Comparison of ENCODE assay signal across 8 cellular contexts in genomic region chr9:93958875-93959682, GRCh38. TPM values are rescaled to one million over a fixed set of nuclear protein-coding genes. Genes with fewer than 3 reads are reported as not detected.
DNase-seq lines count a peak whose midpoint lies in the region; ATAC-seq and TF ChIP-seq lines count a peak whose summit lies in the region.

No MANE protein-coding gene starts in this region.

- TF ChIP-seq POLR2A in spleen (IDR thresholded peaks at IDR 0.05), result no peak

- H3K4me1 ChIP-seq in left ventricle myocardium inferior (peaks cover 52% of the 10 kb centered on the region), spleen (peaks cover 31 to 69% (median 57%) of the 10 kb centered on the region in 6 donors)

- no peaks in the 10 kb centered on the region for H3K9me3 Mint-ChIP-seq in T-helper 1 cell treated with Interleukin-12 subunit alpha and Interleukin-12 subunit beta and Interleukin-4 antibody, amounts not matched to agents 30 μg/mL and 1 μg/mL, for 36 hours
- no peaks in the 10 kb centered on the region for H3K9me3 Mint-ChIP-seq in T-cell

- peak overlapping the region; percentile 42 for H3K4me3 Mint-ChIP-seq in T-helper 1 cell treated with Interleukin-12 subunit alpha and Interleukin-12 subunit beta and Interleukin-4 antibody, amounts not matched to agents 30 μg/mL and 1 μg/mL, for 36 hours
- peak overlapping the region; percentile 39 to 69 (median 39) for H3K4me3 Mint-ChIP-seq in T-cell

- CTCF ChIA-PET in T-cell (lab: Charles Lee), result interaction anchor here in 1 of 2 donors (1.2 kb wide), 1 partner anchor 277 kb away, joined by 4 read pairs; no protein-coding TSS in a partner anchor

- peaks cover 1% of the 10 kb centered on the region for H3K36me3 Mint-ChIP-seq in T-helper 1 cell treated with Interleukin-12 subunit alpha and Interleukin-12 subunit beta and Interleukin-4 antibody, amounts not matched to agents 30 μg/mL and 1 μg/mL, for 36 hours (ENCODE audit: low read depth)
- H3K36me3 Mint-ChIP-seq in T-cell, result no peaks in the 10 kb centered on the region

- H3K36me3 ChIP-seq in left ventricle myocardium inferior (no peaks in the 10 kb centered on the region), spleen (no peaks in the 10 kb centered on the region)

- TF ChIP-seq CTCF in left ventricle myocardium inferior (IDR thresholded peaks at IDR 0.05; ENCODE audit: borderline replicate concordance) (no peak), spleen (IDR thresholded peaks at IDR 0.05 in 8 of 11, conservative IDR thresholded peaks at IDR 0.05 in 3 of 11) (no peak)

- peak in 1 of 4 experiments; percentile 27 for ATAC-seq in T-cell (replicated peaks in 1 of 4)
- ATAC-seq in HG02852 (IDR thresholded peaks at IDR 0.05; ENCODE audit: unreplicated experiment), result no peak

- POLR2A ChIA-PET in T-cell (lab: Charles Lee), result no interaction called here

- no peak overlapping the region for H3K27ac ChIP-seq in left ventricle myocardium inferior (replicated peaks)
- H3K27ac ChIP-seq in spleen, result no peak overlapping the region

- peaks cover 74% of the 10 kb centered on the region for H3K27me3 Mint-ChIP-seq in T-helper 1 cell treated with Interleukin-12 subunit alpha and Interleukin-12 subunit beta and Interleukin-4 antibody, amounts not matched to agents 30 μg/mL and 1 μg/mL, for 36 hours (ENCODE audit: low read depth)
- H3K27me3 Mint-ChIP-seq in T-cell, result peaks cover 52 to 70% of the 10 kb centered on the region in 2 donors

- intact Hi-C loops in left ventricle myocardium inferior (cut with micrococcal nuclease) (no loop called here), spleen (cut with DNase I; ENCODE audit: low total_unique reads) (no loop called here)

- H3K27ac Mint-ChIP-seq in T-helper 1 cell treated with Interleukin-12 subunit alpha and Interleukin-12 subunit beta and Interleukin-4 antibody, amounts not matched to agents 30 μg/mL and 1 μg/mL, for 36 hours, result no peak overlapping the region
- peak overlapping the region in 1 of 2 donors; percentile 31 for H3K27ac Mint-ChIP-seq in T-cell

- no peaks in the 10 kb centered on the region for H3K9me3 ChIP-seq in left ventricle myocardium inferior (replicated peaks)
- no peaks in the 10 kb centered on the region for H3K9me3 ChIP-seq in spleen

- 2 to 4% (median 3%) methylated on average over 41 to 64 of the region's 64 CpGs for WGBS in spleen, 5 donors

- peaks cover 91% of the 10 kb centered on the region for H3K27me3 ChIP-seq in left ventricle myocardium inferior (ENCODE audit: low read depth)
- H3K27me3 ChIP-seq in spleen (replicated peaks in 1 of 7), result peaks cover 29 to 97% (median 75%) of the 10 kb centered on the region in 7 donors

- DNase-seq in T-helper 1 cell (no peak), T-cell (no peak), left ventricle myocardium inferior (no peak), spleen (no peak), NCI-H226 (no peak), T-helper 9 cell (no peak)

- H3K4me3 ChIP-seq in left ventricle myocardium inferior, result peak overlapping the region; percentile 51
- H3K4me3 ChIP-seq in spleen, result peak overlapping the region; percentile 9 to 62 (median 26)

- peaks cover 26% of the 10 kb centered on the region for H3K4me1 Mint-ChIP-seq in T-helper 1 cell treated with Interleukin-12 subunit alpha and Interleukin-12 subunit beta and Interleukin-4 antibody, amounts not matched to agents 30 μg/mL and 1 μg/mL, for 36 hours (ENCODE audit: low read depth)
- peaks cover 41 to 50% (median 49%) of the 10 kb centered on the region in 3 donors for H3K4me1 Mint-ChIP-seq in T-cell

RNA-seq across cellular contexts. Expression of gene BARX1, which starts 3.9 kb away (rescaled TPM):
- total RNA-seq in T-cell, result not detected
- total RNA-seq in left ventricle myocardium inferior, result not detected
- total RNA-seq in spleen, result not detected
- polyA plus RNA-seq in spleen, result under 1 TPM in 2 of 3 donors, not detected in 1; 0.07 to 0.21 TPM
